In genomic region chr5:173314166-173314952, GRCh38 we compare ENCODE assay signal across 1 cellular context.
TF ChIP-seq lines count a peak whose summit lies in the region.

No MANE protein-coding gene starts in this region.

TF ChIP-seq in WTC11, 78 proteins besides CTCF, POLR2A, EP300 and RAD21 (continued from another document):
- TF ChIP-seq ZNF512 (CRISPR knock-in tag; IDR thresholded peaks at IDR 0.05; ENCODE audit: borderline replicate concordance) (no peak), FOXP1 (CRISPR knock-in tag; IDR thresholded peaks at IDR 0.05; ENCODE audit: borderline replicate concordance) (no peak), EMX1 (CRISPR knock-in tag; IDR thresholded peaks at IDR 0.05) (peak; percentile 92), CREB1 (CRISPR knock-in tag; IDR thresholded peaks at IDR 0.05) (no peak), NFYB (CRISPR knock-in tag; conservative IDR thresholded peaks at IDR 0.05; ENCODE audit: low read depth) (no peak), SMAD3 (CRISPR knock-in tag; IDR thresholded peaks at IDR 0.05; ENCODE audit: borderline replicate concordance) (no peak), USF2 (CRISPR knock-in tag; IDR thresholded peaks at IDR 0.05) (no peak), USF1 (CRISPR knock-in tag; IDR thresholded peaks at IDR 0.05) (no peak), ZNF532 (CRISPR knock-in tag; IDR thresholded peaks at IDR 0.05; ENCODE audit: borderline replicate concordance) (peak; percentile 79; the same call in 1 of the 2 replicates), TEAD4 (CRISPR knock-in tag; IDR thresholded peaks at IDR 0.05) (no peak), ZNF416 (CRISPR knock-in tag; IDR thresholded peaks at IDR 0.05) (peak; percentile 90; the same call in 1 of the 2 replicates), CBFB (CRISPR knock-in tag; IDR thresholded peaks at IDR 0.05; ENCODE audit: low read depth) (no peak), E2F1 (CRISPR knock-in tag; IDR thresholded peaks at IDR 0.05) (no peak), ZMAT4 (CRISPR knock-in tag; IDR thresholded peaks at IDR 0.05) (peak; percentile 93)
